ENCODE assay signal across 24 cellular contexts in genomic region chr10:70765794-70766594, GRCh38. TPM values are rescaled to one million over a fixed set of nuclear protein-coding genes. Genes with fewer than 3 reads are reported as not detected.
DNase-seq lines count a peak whose midpoint lies in the region; ATAC-seq and TF ChIP-seq lines count a peak whose summit lies in the region.
"Had no signal": no experiment of that assay in that cellular context is flagged by ENCODE, and none has a peak within 500 bp of the region (broad histone marks: within the 10 kb centered on the region; RNA-seq: fewer than 3 reads in every experiment).

No MANE protein-coding gene starts in this region.

- H3K4me1 ChIP-seq in Peyer's patch (no peaks in the 10 kb centered on the region), stomach (no peaks in the 10 kb centered on the region)
- H3K4me1 ChIP-seq: HAP-1 had no signal

- no peak for TF ChIP-seq CTCF in Peyer's patch (IDR thresholded peaks at IDR 0.05)
- TF ChIP-seq CTCF in stomach (IDR thresholded peaks at IDR 0.05): no peak

- peak; percentile 60 for DNase-seq in activated effector memory CD4-positive, alpha-beta T cell treated with anti-CD3 and anti-CD28 coated beads, Interleukin-2, amount 50 U/mL, for 16 hours
- no peak for DNase-seq in activated effector memory CD4-positive, alpha-beta T cell treated with Interleukin-2 at 50 U/mL for 16 hours
- peak in 2 of 3 donors; percentile 35 to 39 for DNase-seq in Peyer's patch
- DNase-seq in islet precursor cell: peak; percentile 35
- DNase-seq in stomach: peak; percentile 8
- no peak for DNase-seq in A172 (ENCODE audit: low spot score)
- DNase-seq: COR-L47, DMS79 treated with DMSO at 0.1 percent for 48 hours, GM23248, IMR-90, MV-4-11, NCI-H1105 treated with DMSO at 0.1 percent for 48 hours, NCI-H2029 treated with DMSO at 0.1 percent for 48 hours, NCI-H2171, NCI-H345, NCI-H524, NCI-H82 had no signal

- no peak for TF ChIP-seq EP300 in stomach (IDR thresholded peaks at IDR 0.05)

- WGBS in stomach, 5 donors: 92 to 96% (median 94%) methylated on average over 8 of the region's 8 CpGs

- no peak for TF ChIP-seq POLR2A in Peyer's patch (IDR thresholded peaks at IDR 0.05)
- no peak for TF ChIP-seq POLR2A in stomach (IDR thresholded peaks at IDR 0.05)

- ATAC-seq in GM21515 (IDR thresholded peaks at IDR 0.05; ENCODE audit: unreplicated experiment): no peak
- ATAC-seq: GM12878, Panc1 had no signal

- H3K27me3 ChIP-seq in Peyer's patch (no peaks in the 10 kb centered on the region), stomach (no peaks in the 10 kb centered on the region)

- no peak overlapping the region for H3K4me3 ChIP-seq in Peyer's patch
- no peak overlapping the region for H3K4me3 ChIP-seq in stomach
- H3K4me3 ChIP-seq: GM12878, GM23248, HAP-1 had no signal

- no peaks in the 10 kb centered on the region for H3K36me3 ChIP-seq in Peyer's patch
- H3K36me3 ChIP-seq in stomach: no peaks in the 10 kb centered on the region
- H3K36me3 ChIP-seq: HAP-1 had no signal

- intact Hi-C loops in stomach (cut with DNase I; ENCODE audit: low total_unique reads): no loop called here

- H3K9me3 ChIP-seq in Peyer's patch (no peaks in the 10 kb centered on the region), stomach (peaks cover 0 to 9% (median 4%) of the 10 kb centered on the region in 4 donors)

- H3K27ac ChIP-seq in Peyer's patch (no peak overlapping the region), stomach (no peak overlapping the region)
- H3K27ac ChIP-seq: GM23248 had no signal

RNA-seq across cellular contexts. Expression of gene TBATA, which starts 19.2 kb away (rescaled TPM):
- not detected for total RNA-seq in Peyer's patch
- not detected for total RNA-seq in stomach
- not detected for polyA plus RNA-seq in stomach
- not detected in 2 replicates for total RNA-seq in A172 (2014; rRNA removed; shearing (Covaris generic))
- total RNA-seq: CD4-positive, alpha-beta T cell; GM12878; GM23248; IMR-90; M059J had no signal
- polyA plus RNA-seq: BJ, GM12878, GM23248, IMR-90 had no signal

RNA-seq across cellular contexts. Expression of gene SGPL1, which starts 49.8 kb away (rescaled TPM):
- total RNA-seq in Peyer's patch (100 to 1,000 TPM in 1 of 4 donors, 10 to 100 TPM in 3; 31.4 to 101 (median 82.1) TPM), stomach (10 to 100 TPM in 4 of 5 donors, 1 to 10 TPM in 1; 1.2 to 65.5 (median 32.5) TPM)
- polyA plus RNA-seq in stomach: 1 to 10 TPM; 3.7 to 7.6 (median 6.0) TPM
- total RNA-seq in A172 (2014; rRNA removed; shearing (Covaris generic)): 25.5 and 26.6 TPM in 2 replicates

Comparison
In these comparisons a context has a peak if more than half of its experiments do, and no peak if none do; other contexts are left out.
1. DNase-seq: peak in activated effector memory CD4-positive, alpha-beta T cell treated with anti-CD3 and anti-CD28 coated beads, Interleukin-2, amount 50 U/mL, for 16 hours (single experiment), Peyer's patch (2 of 3), islet precursor cell (single experiment) and stomach (single experiment); none in activated effector memory CD4-positive, alpha-beta T cell treated with Interleukin-2 at 50 U/mL for 16 hours (single experiment) and A172 (single experiment).